In the genomic region with DNA sequence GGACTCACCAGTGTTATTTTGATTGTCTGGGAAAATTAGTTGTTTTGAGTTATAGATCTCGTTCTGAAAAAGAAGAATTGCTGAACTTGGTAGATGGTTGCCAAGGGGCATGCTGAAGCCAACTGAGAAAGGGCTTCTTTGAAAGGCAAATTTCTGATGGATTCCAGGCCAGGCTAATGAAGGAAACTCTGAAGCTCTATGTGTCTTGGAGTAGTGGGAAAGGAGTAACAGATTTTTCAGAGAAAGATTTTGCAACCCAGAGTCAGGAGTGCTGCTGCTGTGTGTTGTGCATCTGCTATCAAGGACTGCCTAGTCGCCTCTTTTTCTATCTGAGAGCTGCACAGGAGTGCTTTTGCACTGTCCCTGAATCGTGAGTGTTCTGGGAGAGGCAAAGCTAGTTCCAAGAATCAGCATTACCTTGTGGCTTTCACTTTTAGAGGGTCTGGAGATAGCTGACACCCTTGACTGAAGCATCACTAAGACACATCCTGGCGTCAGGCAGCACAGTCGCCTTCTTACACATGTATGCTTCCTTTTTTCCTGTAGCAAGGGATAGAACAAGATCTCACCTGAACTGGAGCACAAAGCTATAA, we compare ENCODE assay signal across 17 cellular contexts.
DNase-seq lines count a peak whose midpoint lies in the region; ATAC-seq lines count a peak whose summit lies in the region.
"Had no signal": no experiment of that assay in that cellular context is flagged by ENCODE, and none has a peak within 500 bp of the region (broad histone marks: within the 10 kb centered on the region; RNA-seq: fewer than 3 reads in every experiment).

No MANE protein-coding gene starts in this region.

- H3K4me3 ChIP-seq in trophoblast cell (ENCODE audit: low read depth, low read length): no peak overlapping the region
- H3K4me3 ChIP-seq: cardiac muscle cell, esophagus muscularis mucosa, HAP-1, heart left ventricle had no signal

- no peak overlapping the region for H4K12ac ChIP-seq in trophoblast cell (ENCODE audit: low read depth, low read length)

- peak overlapping the region; percentile 12 for H3K4me3 Mint-ChIP-seq in activated CD8-positive, alpha-beta memory T cell treated with anti-CD3 and anti-CD28 coated beads, Interleukin-2, amount 10 ng/mL, durations not matched to agents 7 days and 5 days
- peak overlapping the region; percentile 66 for H3K4me3 Mint-ChIP-seq in T-helper 1 cell treated with Interleukin-12 subunit alpha and Interleukin-12 subunit beta and Interleukin-4 antibody, amounts not matched to agents 30 μg/mL and 1 μg/mL, for 36 hours
- no peak overlapping the region for H3K4me3 Mint-ChIP-seq in activated naive CD8-positive, alpha-beta T cell treated with anti-CD3 and anti-CD28 coated beads, Interleukin-2, amount 50 U/mL, for 24 hours

- no peak overlapping the region for H3K9ac ChIP-seq in trophoblast cell (ENCODE audit: low read length)

- no peak overlapping the region for H3K18ac ChIP-seq in trophoblast cell (ENCODE audit: low read length)

- peak; percentile 52 for DNase-seq in activated CD8-positive, alpha-beta memory T cell treated with anti-CD3 and anti-CD28 coated beads, Interleukin-2, amount 10 ng/mL, durations not matched to agents 7 days and 5 days
- no peak for DNase-seq in activated CD8-positive, alpha-beta memory T cell treated with anti-CD3 and anti-CD28 coated beads for 24 hours
- no peak for DNase-seq in activated naive CD8-positive, alpha-beta T cell treated with anti-CD3 and anti-CD28 coated beads, Interleukin-2, amount 50 U/mL, for 24 hours
- DNase-seq in trophoblast cell: no peak
- no peak for DNase-seq in glomerular visceral epithelial cell (ENCODE audit: extremely low spot score)
- DNase-seq in NCI-H2081 (lab: John Stamatoyannopoulos, UW): no peak
- DNase-seq: COR-L47, GDM1, heart left ventricle, mesendoderm, retina, SHP77 had no signal

- no peaks in the 10 kb centered on the region for H3K27me3 ChIP-seq in trophoblast cell (ENCODE audit: insufficient read depth, low read length)
- H3K27me3 ChIP-seq: cardiac muscle cell, esophagus muscularis mucosa, heart left ventricle had no signal

- peaks cover 2 to 5% of the 10 kb centered on the region in 2 experiments for H3K4me1 ChIP-seq in trophoblast cell (ENCODE audit: control insufficient read depth in 1 of 2, insufficient read depth in 2 of 2, low read length in 2 of 2)
- H3K4me1 ChIP-seq: HAP-1, heart left ventricle had no signal

- H3K9me3 Mint-ChIP-seq in activated CD8-positive, alpha-beta memory T cell treated with anti-CD3 and anti-CD28 coated beads, Interleukin-2, amount 10 ng/mL, durations not matched to agents 7 days and 5 days (ENCODE audit: low read depth): no peaks in the 10 kb centered on the region
- H3K9me3 Mint-ChIP-seq in T-helper 1 cell treated with Interleukin-12 subunit alpha and Interleukin-12 subunit beta and Interleukin-4 antibody, amounts not matched to agents 30 μg/mL and 1 μg/mL, for 36 hours: peaks cover 4% of the 10 kb centered on the region
- H3K9me3 Mint-ChIP-seq in activated naive CD8-positive, alpha-beta T cell treated with anti-CD3 and anti-CD28 coated beads, Interleukin-2, amount 50 U/mL, for 24 hours: no peaks in the 10 kb centered on the region

- no peak overlapping the region for H3K4me2 ChIP-seq in trophoblast cell (ENCODE audit: low read length)

- no peaks in the 10 kb centered on the region for H3K36me3 Mint-ChIP-seq in activated CD8-positive, alpha-beta memory T cell treated with anti-CD3 and anti-CD28 coated beads, Interleukin-2, amount 10 ng/mL, durations not matched to agents 7 days and 5 days
- peaks cover 4% of the 10 kb centered on the region for H3K36me3 Mint-ChIP-seq in T-helper 1 cell treated with Interleukin-12 subunit alpha and Interleukin-12 subunit beta and Interleukin-4 antibody, amounts not matched to agents 30 μg/mL and 1 μg/mL, for 36 hours (ENCODE audit: low read depth)
- no peaks in the 10 kb centered on the region for H3K36me3 Mint-ChIP-seq in activated naive CD8-positive, alpha-beta T cell treated with anti-CD3 and anti-CD28 coated beads, Interleukin-2, amount 50 U/mL, for 24 hours (ENCODE audit: low read depth)

- H3K36me3 ChIP-seq in trophoblast cell (ENCODE audit: control insufficient read depth in 1 of 2, insufficient read depth in 2 of 2, low read length in 2 of 2): no peaks in the 10 kb centered on the region
- H3K36me3 ChIP-seq: cardiac muscle cell, esophagus muscularis mucosa, HAP-1, heart left ventricle had no signal

- peaks cover 10% of the 10 kb centered on the region for H3K79me1 ChIP-seq in trophoblast cell (ENCODE audit: low read length)

- H2BK5ac ChIP-seq in trophoblast cell (ENCODE audit: low read depth, low read length, poor library complexity): peak overlapping the region; percentile 18

- WGBS in trophoblast cell (ENCODE audit: extremely low coverage, insufficient coverage, insufficient read length): no CpG with 5 or more reads among the region's 5 CpGs

- no peak overlapping the region for H3K4ac ChIP-seq in trophoblast cell (ENCODE audit: low read depth, low read length)

- CTCF ChIA-PET in activated CD8-positive, alpha-beta memory T cell treated with anti-CD3 and anti-CD28 coated beads, Interleukin-2, amount 10 ng/mL, durations not matched to agents 7 days and 5 days (lab: Charles Lee): interaction anchor here (2.3 kb wide), 1 partner anchor 10 kb away, joined by 7 read pairs; no protein-coding TSS in a partner anchor

- no peak overlapping the region for H2AFZ ChIP-seq in trophoblast cell (ENCODE audit: insufficient read depth, low read length, poor library complexity)

- H3K27me3 Mint-ChIP-seq in activated CD8-positive, alpha-beta memory T cell treated with anti-CD3 and anti-CD28 coated beads, Interleukin-2, amount 10 ng/mL, durations not matched to agents 7 days and 5 days: no peaks in the 10 kb centered on the region
- H3K27me3 Mint-ChIP-seq in T-helper 1 cell treated with Interleukin-12 subunit alpha and Interleukin-12 subunit beta and Interleukin-4 antibody, amounts not matched to agents 30 μg/mL and 1 μg/mL, for 36 hours (ENCODE audit: low read depth): no peaks in the 10 kb centered on the region
- no peaks in the 10 kb centered on the region for H3K27me3 Mint-ChIP-seq in activated naive CD8-positive, alpha-beta T cell treated with anti-CD3 and anti-CD28 coated beads, Interleukin-2, amount 50 U/mL, for 24 hours

- no peaks in the 10 kb centered on the region for H3K9me3 ChIP-seq in trophoblast cell (ENCODE audit: insufficient read depth, low read depth, low read length)
- H3K9me3 ChIP-seq: esophagus muscularis mucosa, HAP-1 had no signal

- H3K27ac ChIP-seq in trophoblast cell (ENCODE audit: low read depth, low read length): peak overlapping the region; percentile 52
- H3K27ac ChIP-seq: cardiac muscle cell, esophagus muscularis mucosa, heart left ventricle had no signal

- H2AK5ac ChIP-seq in trophoblast cell (ENCODE audit: low read length): no peak overlapping the region

- no peak overlapping the region for H3K23ac ChIP-seq in trophoblast cell (ENCODE audit: low read length)

- H3K79me2 ChIP-seq in trophoblast cell (ENCODE audit: control insufficient read depth, insufficient read depth, low read length, poor library complexity): no peaks in the 10 kb centered on the region

- peak overlapping the region; percentile 79 for H3K27ac Mint-ChIP-seq in activated CD8-positive, alpha-beta memory T cell treated with anti-CD3 and anti-CD28 coated beads, Interleukin-2, amount 10 ng/mL, durations not matched to agents 7 days and 5 days
- peak overlapping the region; percentile 77 for H3K27ac Mint-ChIP-seq in T-helper 1 cell treated with Interleukin-12 subunit alpha and Interleukin-12 subunit beta and Interleukin-4 antibody, amounts not matched to agents 30 μg/mL and 1 μg/mL, for 36 hours
- H3K27ac Mint-ChIP-seq in activated naive CD8-positive, alpha-beta T cell treated with anti-CD3 and anti-CD28 coated beads, Interleukin-2, amount 50 U/mL, for 24 hours: no peak overlapping the region

- peak overlapping the region; percentile 29 for H2BK120ac ChIP-seq in trophoblast cell (ENCODE audit: insufficient read depth, low read length, poor library complexity)

- H3K4me1 Mint-ChIP-seq in activated CD8-positive, alpha-beta memory T cell treated with anti-CD3 and anti-CD28 coated beads, Interleukin-2, amount 10 ng/mL, durations not matched to agents 7 days and 5 days: peaks cover 26% of the 10 kb centered on the region
- peaks cover 44% of the 10 kb centered on the region for H3K4me1 Mint-ChIP-seq in T-helper 1 cell treated with Interleukin-12 subunit alpha and Interleukin-12 subunit beta and Interleukin-4 antibody, amounts not matched to agents 30 μg/mL and 1 μg/mL, for 36 hours (ENCODE audit: low read depth)
- peaks cover 20% of the 10 kb centered on the region for H3K4me1 Mint-ChIP-seq in activated naive CD8-positive, alpha-beta T cell treated with anti-CD3 and anti-CD28 coated beads, Interleukin-2, amount 50 U/mL, for 24 hours

- no peak overlapping the region for H2BK12ac ChIP-seq in trophoblast cell (ENCODE audit: low read length)

- peak overlapping the region; percentile 11 for H4K91ac ChIP-seq in trophoblast cell (ENCODE audit: low read depth, low read length)

- peak; percentile 94 for ATAC-seq in activated CD8-positive, alpha-beta memory T cell treated with anti-CD3 and anti-CD28 coated beads, Interleukin-2, amount 10 ng/mL, durations not matched to agents 7 days and 5 days
- peak; percentile 80 for ATAC-seq in activated naive CD8-positive, alpha-beta T cell treated with anti-CD3 and anti-CD28 coated beads, Interleukin-2, amount 50 U/mL, for 24 hours
- no peak for ATAC-seq in HG02798 (IDR thresholded peaks at IDR 0.05; ENCODE audit: poor library complexity, unreplicated experiment)
- ATAC-seq: heart left ventricle had no signal

- H4K8ac ChIP-seq in trophoblast cell (ENCODE audit: low read depth, low read length): no peak overlapping the region

- no peak overlapping the region for H3K14ac ChIP-seq in trophoblast cell (ENCODE audit: low read length)
